ENCODE assay signal across 1 cellular context in genomic region chr19:480016-480855, GRCh38.
TF ChIP-seq lines count a peak whose summit lies in the region.

No MANE protein-coding gene starts in this region.

TF ChIP-seq in HepG2, 621 proteins besides CTCF, POLR2A, EP300 and RAD21 (continued from another document and continues in another):
- TF ChIP-seq AFF4 (CRISPR knock-in tag; IDR thresholded peaks at IDR 0.05) (no peak), BATF2 (CRISPR knock-in tag; IDR thresholded peaks at IDR 0.05) (no peak), PRDM4 (CRISPR knock-in tag; IDR thresholded peaks at IDR 0.05; ENCODE audit: borderline replicate concordance) (no peak), EEA1 (CRISPR knock-in tag; IDR thresholded peaks at IDR 0.05; ENCODE audit: borderline replicate concordance) (no peak), MAFG (CRISPR knock-in tag; IDR thresholded peaks at IDR 0.05) (no peak), TMF1 (CRISPR knock-in tag; IDR thresholded peaks at IDR 0.05; ENCODE audit: low read depth) (no peak), TAF1 (CRISPR knock-in tag; IDR thresholded peaks at IDR 0.05) (no peak), ZBTB40 (IDR thresholded peaks at IDR 0.05) (no peak), ZBTB40 (CRISPR knock-in tag; IDR thresholded peaks at IDR 0.05) (no peak), ZNF672 (CRISPR knock-in tag; IDR thresholded peaks at IDR 0.05) (no peak), ZNF605 (CRISPR knock-in tag; IDR thresholded peaks at IDR 0.05) (no peak), ZFP36L2 (CRISPR knock-in tag; IDR thresholded peaks at IDR 0.05) (no peak), BRF2 (CRISPR knock-in tag; IDR thresholded peaks at IDR 0.05) (no peak), SALL2 (CRISPR knock-in tag; IDR thresholded peaks at IDR 0.05) (peak; percentile 57; the same call in 1 of the 2 replicates), MAX (IDR thresholded peaks at IDR 0.05) (0 out of 2 replicates have a peak, but pooled peaks have one; percentile 14), PAWR (CRISPR knock-in tag; IDR thresholded peaks at IDR 0.05; ENCODE audit: borderline replicate concordance) (no peak), ZNF572 (CRISPR knock-in tag; IDR thresholded peaks at IDR 0.05) (no peak; the same call in 1 of the 2 replicates), ZNF740 (CRISPR knock-in tag; IDR thresholded peaks at IDR 0.05) (no peak), MEIS1 (CRISPR knock-in tag; IDR thresholded peaks at IDR 0.05; ENCODE audit: borderline replicate concordance) (peak; percentile 52; the same call in 1 of the 2 replicates), ZNF580 (CRISPR knock-in tag; IDR thresholded peaks at IDR 0.05; ENCODE audit: borderline replicate concordance, low read depth) (no peak), ZNF142 (CRISPR knock-in tag; IDR thresholded peaks at IDR 0.05) (no peak), ZBTB26 (CRISPR knock-in tag; IDR thresholded peaks at IDR 0.05; ENCODE audit: borderline replicate concordance) (no peak), SPEN (CRISPR knock-in tag; IDR thresholded peaks at IDR 0.05; ENCODE audit: low read depth) (no peak), TBP (CRISPR knock-in tag; IDR thresholded peaks at IDR 0.05) (no peak), SMARCC2 (IDR thresholded peaks at IDR 0.05) (no peak), ZNF331 (CRISPR knock-in tag; IDR thresholded peaks at IDR 0.05) (no peak), ZBTB21 (CRISPR knock-in tag; IDR thresholded peaks at IDR 0.05) (no peak), ELF1 (CRISPR knock-in tag; IDR thresholded peaks at IDR 0.05) (no peak)
